7 cellular contexts compared by ENCODE assay signal in genomic region chr20:56358600-56359211, GRCh38. TPM values are rescaled to one million over a fixed set of nuclear protein-coding genes. Genes with fewer than 3 reads are reported as not detected.
DNase-seq lines count a peak whose midpoint lies in the region; ATAC-seq and TF ChIP-seq lines count a peak whose summit lies in the region.

TSS of gene FAM210B (plus strand) at chr20:56358974. CDS start at chr20:56359006, 32 bp downstream.

- H3K36me3 ChIP-seq in iPS-18a (ENCODE audit: control insufficient read depth, low read depth, low read length) (no peaks in the 10 kb centered on the region), skeletal muscle satellite cell (ENCODE audit: insufficient read depth, low read length) (peaks cover 4% of the 10 kb centered on the region)

- in situ Hi-C loops in T47D (cut with HindIII; ENCODE audit: low pct_unique_long_range_greater_than_20kb, low sequenced_read_pairs) = no loop called here

- H3K4me3 ChIP-seq in iPS-18a (ENCODE audit: low read length) = peak within 1 kb of the TSS; percentile 75
- peak within 1 kb of the TSS; percentile 86 for H3K4me3 ChIP-seq in skeletal muscle satellite cell (ENCODE audit: low read length)

- H3K27ac ChIP-seq in VCaP (peak within 1 kb of the TSS; percentile 88), iPS-18a (ENCODE audit: low read length) (no peak within 1 kb of the TSS)

- H3K27me3 ChIP-seq in iPS-18a (ENCODE audit: control insufficient read depth, insufficient read depth, low read length) (peaks cover 14% of the 10 kb centered on the region), skeletal muscle satellite cell (ENCODE audit: control insufficient read depth, insufficient read depth, low read length) (no peaks in the 10 kb centered on the region)

- ATAC-seq in GM18517 (IDR thresholded peaks at IDR 0.05; ENCODE audit: unreplicated experiment) (peak; percentile 75), HG03039 (IDR thresholded peaks at IDR 0.05; ENCODE audit: unreplicated experiment) (peak; percentile 97)

- H3K9me3 ChIP-seq in iPS-18a (ENCODE audit: control insufficient read depth, low read depth, low read length) (no peaks in the 10 kb centered on the region), skeletal muscle satellite cell (replicated peaks; ENCODE audit: low read length) (no peaks in the 10 kb centered on the region)

- H3K9ac ChIP-seq in iPS-18a (ENCODE audit: low read length) (peak within 1 kb of the TSS; percentile 45), skeletal muscle satellite cell (ENCODE audit: low read depth, low read length) (peak within 1 kb of the TSS; percentile 84)

- H3K4me1 ChIP-seq in iPS-18a (ENCODE audit: control insufficient read depth, low read depth, low read length) (peaks cover 16% of the 10 kb centered on the region), skeletal muscle satellite cell (ENCODE audit: control insufficient read depth, insufficient read depth, low read length) (peaks cover 23% of the 10 kb centered on the region)

- no peak for TF ChIP-seq CTCF in VCaP (conservative IDR thresholded peaks at IDR 0.05)

- peak within 1 kb of the TSS; percentile 96 for H3K4me2 ChIP-seq in skeletal muscle satellite cell (ENCODE audit: low read length)

- peak; percentile 60 for DNase-seq in NCI-H2107 (lab: John Stamatoyannopoulos, UW)
- peak; percentile 95 to 96 for DNase-seq in T47D (ENCODE audit: low read depth in 1 of 2, low spot score in 1 of 2)

RNA-seq across cellular contexts. Expression of gene FAM210B, which starts in this region (rescaled TPM):
- total RNA-seq in skeletal muscle satellite cell (2012; rRNA removed) = 23.4 and 32.4 TPM in 2 replicates
